Comparison of ENCODE assay signal across 10 cellular contexts in genomic region chr18:11043694-11044093, GRCh38.
"Had no signal": no experiment of that assay in that cellular context is flagged by ENCODE, and none has a peak within 500 bp of the region (broad histone marks: within the 10 kb centered on the region; RNA-seq: fewer than 3 reads in every experiment).

No MANE protein-coding gene starts in this region.

- H3K4me3 Mint-ChIP-seq: HFFc6 had no signal

- H3K4me1 ChIP-seq: HAP-1 had no signal

- DNase-seq: GM23248, GOT3, H7, HFFc6, IMR-90, KG1 had no signal

- H3K9ac ChIP-seq: GM23248 had no signal

- H2AFZ ChIP-seq: GM23248 had no signal

- H3K27ac ChIP-seq: GM23248, HL-60 had no signal

- H3K9me3 ChIP-seq: HAP-1 had no signal

- H3K27ac Mint-ChIP-seq: HFFc6 had no signal

- FAIRE-seq: K562 had no signal

- H3K9me3 Mint-ChIP-seq: HFFc6 had no signal

- H3K4me3 ChIP-seq: GM23248, HAP-1, K562 had no signal

- ATAC-seq: HCT116, K562 had no signal

- H3K36me3 ChIP-seq: HAP-1 had no signal
